8 cellular contexts compared by ENCODE assay signal in the genomic region with DNA sequence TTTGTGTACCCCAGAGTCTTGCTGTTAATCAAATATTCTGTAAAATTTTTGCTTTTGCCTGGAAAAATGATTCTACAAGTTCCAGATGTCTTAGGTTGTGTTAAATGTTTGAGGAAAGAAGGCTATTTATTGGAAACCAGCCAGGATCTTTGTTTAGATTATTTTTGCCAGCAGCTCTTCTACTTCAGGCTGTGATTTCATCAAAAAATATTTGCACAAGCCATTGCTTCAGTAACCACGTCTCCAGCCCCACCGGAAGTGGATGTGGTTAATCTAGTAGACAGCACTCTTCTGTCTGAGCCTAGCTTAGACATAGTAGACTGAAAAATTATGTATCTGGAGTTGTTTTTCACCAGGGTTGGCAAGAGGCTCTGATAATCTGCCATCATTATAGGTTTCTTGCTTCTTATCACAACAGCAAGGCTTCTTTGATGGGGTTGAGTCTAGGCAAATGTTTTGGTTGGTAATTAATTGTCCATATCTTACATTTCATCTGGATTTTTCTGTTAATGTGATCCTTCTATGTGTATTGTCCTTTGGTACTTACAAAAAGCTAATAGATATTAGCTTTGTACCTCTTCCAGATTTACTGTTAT. TPM values are rescaled to one million over a fixed set of nuclear protein-coding genes. Genes with fewer than 3 reads are reported as not detected.
A peak's percentile ranks its signal among the peaks of the same experiment; 100 is the strongest.
DNase-seq lines count a peak whose midpoint lies in the region; ATAC-seq and TF ChIP-seq lines count a peak whose summit lies in the region.

No MANE protein-coding gene starts in this region.

- peak; percentile 60 for ATAC-seq in GM19025 (IDR thresholded peaks at IDR 0.05; ENCODE audit: low read depth, unreplicated experiment)
- peak; percentile 65 for ATAC-seq in HG03280 (IDR thresholded peaks at IDR 0.05; ENCODE audit: unreplicated experiment)

- DNase-seq in AG20443 (ENCODE audit: low spot score) (peak; percentile 76), hepatic stellate cell (ENCODE audit: low spot score) (peak; percentile 67), hippocampal formation (lab: John Stamatoyannopoulos, UW) (no peak)
- DNase-seq in activated T-helper 1 cell treated with anti-CD3 and anti-CD28 coated beads, Interleukin-2, amount 50 U/mL, for 16 hours (ENCODE audit: low read depth in 1 of 2, low spot score in 1 of 2) = peak; percentile 53 to 62
- DNase-seq in stimulated activated CD8-positive, alpha-beta memory T cell treated with anti-CD3 and anti-CD28 coated beads, Interleukin-15, amount 100 ng/mL, for 1 hour (ENCODE audit: low read depth) = peak; percentile 57

TF ChIP-seq in PFSK-1, 5 proteins besides CTCF, POLR2A, EP300 and RAD21:
- peak; percentile 37; the same call in 1 of the 2 replicates for TF ChIP-seq POLR2AphosphoS5 (IDR thresholded peaks at IDR 0.05; ENCODE audit: low read depth, low read length)
- TF ChIP-seq SIN3A (IDR thresholded peaks at IDR 0.05; ENCODE audit: borderline replicate concordance, insufficient read depth, low read length) = no peak
- TF ChIP-seq FOXP2 (optimal IDR thresholded peaks at IDR 0.05; ENCODE audit: borderline replicate concordance, extremely low read depth, extremely low read length, insufficient read depth) = no peak
- TF ChIP-seq, protein P1, sequence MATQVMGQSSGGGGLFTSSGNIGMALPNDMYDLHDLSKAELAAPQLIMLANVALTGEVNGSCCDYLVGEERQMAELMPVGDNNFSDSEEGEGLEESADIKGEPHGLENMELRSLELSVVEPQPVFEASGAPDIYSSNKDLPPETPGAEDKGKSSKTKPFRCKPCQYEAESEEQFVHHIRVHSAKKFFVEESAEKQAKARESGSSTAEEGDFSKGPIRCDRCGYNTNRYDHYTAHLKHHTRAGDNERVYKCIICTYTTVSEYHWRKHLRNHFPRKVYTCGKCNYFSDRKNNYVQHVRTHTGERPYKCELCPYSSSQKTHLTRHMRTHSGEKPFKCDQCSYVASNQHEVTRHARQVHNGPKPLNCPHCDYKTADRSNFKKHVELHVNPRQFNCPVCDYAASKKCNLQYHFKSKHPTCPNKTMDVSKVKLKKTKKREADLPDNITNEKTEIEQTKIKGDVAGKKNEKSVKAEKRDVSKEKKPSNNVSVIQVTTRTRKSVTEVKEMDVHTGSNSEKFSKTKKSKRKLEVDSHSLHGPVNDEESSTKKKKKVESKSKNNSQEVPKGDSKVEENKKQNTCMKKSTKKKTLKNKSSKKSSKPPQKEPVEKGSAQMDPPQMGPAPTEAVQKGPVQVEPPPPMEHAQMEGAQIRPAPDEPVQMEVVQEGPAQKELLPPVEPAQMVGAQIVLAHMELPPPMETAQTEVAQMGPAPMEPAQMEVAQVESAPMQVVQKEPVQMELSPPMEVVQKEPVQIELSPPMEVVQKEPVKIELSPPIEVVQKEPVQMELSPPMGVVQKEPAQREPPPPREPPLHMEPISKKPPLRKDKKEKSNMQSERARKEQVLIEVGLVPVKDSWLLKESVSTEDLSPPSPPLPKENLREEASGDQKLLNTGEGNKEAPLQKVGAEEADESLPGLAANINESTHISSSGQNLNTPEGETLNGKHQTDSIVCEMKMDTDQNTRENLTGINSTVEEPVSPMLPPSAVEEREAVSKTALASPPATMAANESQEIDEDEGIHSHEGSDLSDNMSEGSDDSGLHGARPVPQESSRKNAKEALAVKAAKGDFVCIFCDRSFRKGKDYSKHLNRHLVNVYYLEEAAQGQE (IDR thresholded peaks at IDR 0.05; ENCODE audit: insufficient read depth in 1 of 2, low read depth in 2 of 2, low read length in 2 of 2) = peak in 1 of 2 experiments; percentile 52; a peak in 1 of 4 replicates
- TF ChIP-seq TAF1 (IDR thresholded peaks at IDR 0.05; ENCODE audit: borderline replicate concordance, insufficient read depth, low read length) = peak; percentile 52; the same call in 1 of the 2 replicates
TF ChIP-seq in PFSK-1: peak in this region for 3.

RNA-seq across cellular contexts. Expression of gene KCTD16, which starts 17.1 kb away (rescaled TPM):
- polyA plus RNA-seq in PFSK-1 (2012; ENCODE audit: insufficient read length, low read depth) = not detected

RNA-seq across cellular contexts. Expression of gene YIPF5, which starts 17.3 kb away (rescaled TPM):
- 23.3 TPM for polyA plus RNA-seq in PFSK-1 (2012; ENCODE audit: insufficient read length, low read depth)

Comparison
In these comparisons a context has a peak if more than half of its experiments do, and no peak if none do; other contexts are left out.
1. DNase-seq: peak in AG20443 (single experiment), activated T-helper 1 cell treated with anti-CD3 and anti-CD28 coated beads, Interleukin-2, amount 50 U/mL, for 16 hours (2 of 2), hepatic stellate cell (single experiment) and stimulated activated CD8-positive, alpha-beta memory T cell treated with anti-CD3 and anti-CD28 coated beads, Interleukin-15, amount 100 ng/mL, for 1 hour (single experiment); none in hippocampal formation (0 of 2).